ENCODE assay signal across 8 cellular contexts in the genomic region with DNA sequence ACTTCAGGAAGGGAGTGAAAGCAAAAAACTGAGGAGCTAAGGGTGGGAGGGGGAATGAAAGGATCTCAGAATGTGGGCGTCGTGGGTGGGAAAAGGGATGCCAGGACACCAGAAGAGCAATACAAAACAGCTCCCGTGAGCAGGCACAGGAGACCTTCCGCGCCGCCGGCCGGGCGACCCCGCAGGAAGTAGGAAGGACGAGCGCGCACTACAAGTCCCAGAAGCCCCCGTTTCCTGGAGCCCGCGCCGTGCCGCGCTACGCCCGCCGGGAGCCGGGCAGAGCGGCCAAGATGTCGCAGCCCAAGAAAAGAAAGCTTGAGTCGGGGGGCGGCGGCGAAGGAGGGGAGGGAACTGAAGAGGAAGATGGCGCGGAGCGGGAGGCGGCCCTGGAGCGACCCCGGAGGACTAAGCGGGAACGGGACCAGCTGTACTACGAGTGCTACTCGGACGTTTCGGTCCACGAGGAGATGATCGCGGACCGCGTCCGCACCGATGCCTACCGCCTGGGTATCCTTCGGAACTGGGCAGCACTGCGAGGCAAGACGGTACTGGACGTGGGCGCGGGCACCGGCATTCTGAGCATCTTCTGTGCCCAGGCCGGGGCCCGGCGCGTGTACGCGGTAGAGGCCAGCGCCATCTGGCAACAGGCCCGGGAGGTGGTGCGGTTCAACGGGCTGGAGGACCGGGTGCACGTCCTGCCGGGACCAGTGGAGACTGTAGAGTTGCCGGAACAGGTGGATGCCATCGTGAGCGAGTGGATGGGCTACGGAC. TPM values are rescaled to one million over a fixed set of nuclear protein-coding genes. Genes with fewer than 3 reads are reported as not detected.
DNase-seq lines count a peak whose midpoint lies in the region; ATAC-seq and TF ChIP-seq lines count a peak whose summit lies in the region.

Gene PRMT6, plus strand, starts transcription at position 249 of the 771 bp plus-strand sequence. Its CDS starts 42 bp downstream, at position 291.

- TF ChIP-seq CTCF in chondrocyte (IDR thresholded peaks at IDR 0.05): peak; percentile 27

- H3K4me1 Mint-ChIP-seq in chondrocyte (ENCODE audit: low read depth): peaks cover 11% of the 10 kb centered on the region

- H3K9me3 Mint-ChIP-seq in chondrocyte (ENCODE audit: low read depth): no peaks in the 10 kb centered on the region

- in situ Hi-C loops in GM18951 (cut with MboI; ENCODE audit: low sequenced_read_pairs, unreplicated experiment): no loop called here

- H3K27ac Mint-ChIP-seq in chondrocyte (ENCODE audit: unreplicated experiment): peak within 1 kb of the TSS; percentile 49

- DNase-seq in AG08396 (ENCODE audit: low spot score): peak; percentile 79
- DNase-seq in NCI-H345 treated with DMSO at 0.1 percent for 48 hours (lab: John Stamatoyannopoulos, UW; ENCODE audit: unreplicated experiment): peak; percentile 81
- peak; percentile 76 for DNase-seq in activated CD4-positive, alpha-beta T cell treated with anti-CD3 and anti-CD28 coated beads for 1 hour
- peak; percentile 91 for DNase-seq in chondrocyte (ENCODE audit: low spot score)
- peak; percentile 66 for DNase-seq in kidney glomerular epithelial cell (lab: John Stamatoyannopoulos, UW)
- peak; percentile 68 to 73 for DNase-seq in stimulated activated CD4-positive, alpha-beta T cell treated with anti-CD3 and anti-CD28 coated beads, Interleukin-15, amount 100 ng/mL, for 48 hours (ENCODE audit: low read depth in 2 of 2)

- no peaks in the 10 kb centered on the region for H3K27me3 Mint-ChIP-seq in chondrocyte (ENCODE audit: low read depth)

- TF ChIP-seq POLR2A in GM18951 (IDR thresholded peaks at IDR 0.05; ENCODE audit: extremely low read depth, insufficient read depth, insufficient read length): peak; percentile 81

- H3K4me3 Mint-ChIP-seq in chondrocyte (ENCODE audit: unreplicated experiment): peak within 1 kb of the TSS; percentile 87

- ATAC-seq in HG03196 (IDR thresholded peaks at IDR 0.05; ENCODE audit: unreplicated experiment): peak; percentile 97

- H3K36me3 Mint-ChIP-seq in chondrocyte (ENCODE audit: low read depth): no peaks in the 10 kb centered on the region

RNA-seq across cellular contexts. Expression of gene PRMT6, which starts in this region (rescaled TPM):
- 13.0 to 18.8 TPM (median 13.2 TPM) in 3 replicates for total RNA-seq in chondrocyte

Comparison
In these comparisons a context has a peak if more than half of its experiments do, and no peak if none do; other contexts are left out.
1. Peak in every context shown above with its lines: DNase-seq and ATAC-seq.